9 cellular contexts compared by ENCODE assay signal in the genomic region with DNA sequence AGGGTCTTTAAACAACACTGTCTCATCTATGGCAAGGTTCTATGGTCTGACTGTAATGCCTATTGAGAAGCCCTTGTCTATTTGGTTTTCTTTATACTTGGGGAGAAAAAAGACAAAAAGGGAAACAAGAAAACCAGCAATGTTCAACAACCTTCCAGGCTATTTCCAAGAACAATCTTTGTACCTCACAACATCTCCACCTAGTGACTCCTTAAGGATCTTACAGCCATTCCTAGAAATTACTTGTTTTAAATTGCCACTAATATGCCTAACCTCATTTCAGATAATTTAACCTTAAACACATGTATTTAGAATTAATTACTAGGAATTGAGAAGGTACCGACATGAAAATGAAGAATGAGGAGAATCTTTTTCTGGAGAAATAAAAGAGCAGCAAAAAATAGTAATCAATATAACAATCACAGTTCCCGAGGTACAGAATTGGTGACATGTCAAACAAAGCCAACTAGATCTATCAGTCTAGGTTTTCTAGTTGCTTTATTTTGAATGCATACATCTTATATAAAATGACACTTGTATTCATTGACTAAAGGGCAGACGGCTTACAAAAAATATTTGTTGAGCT. TPM values are rescaled to one million over a fixed set of nuclear protein-coding genes. Genes with fewer than 3 reads are reported as not detected.
DNase-seq lines count a peak whose midpoint lies in the region; ATAC-seq and TF ChIP-seq lines count a peak whose summit lies in the region.
"Had no signal": no experiment of that assay in that cellular context is flagged by ENCODE, and none has a peak within 500 bp of the region (broad histone marks: within the 10 kb centered on the region; RNA-seq: fewer than 3 reads in every experiment).

No MANE protein-coding gene starts in this region.

- no peak for ATAC-seq in esophagus mucosa
- ATAC-seq in naive thymus-derived CD4-positive, alpha-beta T cell, result no peak

- no peaks in the 10 kb centered on the region for H3K36me3 ChIP-seq in uterus
- no peaks in the 10 kb centered on the region for H3K36me3 ChIP-seq in naive thymus-derived CD4-positive, alpha-beta T cell (ENCODE audit: control insufficient read depth in 2 of 3, insufficient read depth in 3 of 3, low read length in 3 of 3)

- H3K36me3 Mint-ChIP-seq in endothelial cell (ENCODE audit: low read depth, unreplicated experiment) (no peaks in the 10 kb centered on the region), osteocyte (ENCODE audit: unreplicated experiment) (no peaks in the 10 kb centered on the region)
- peaks cover 0 to 4% (median 0%) of the 10 kb centered on the region in 5 donors for H3K36me3 Mint-ChIP-seq in naive thymus-derived CD4-positive, alpha-beta T cell

- H3K4me1 ChIP-seq in uterus, result no peaks in the 10 kb centered on the region
- H3K4me1 ChIP-seq in naive thymus-derived CD4-positive, alpha-beta T cell (ENCODE audit: control insufficient read depth in 2 of 2, insufficient read depth in 2 of 2, low read length in 2 of 2), result no peaks in the 10 kb centered on the region

- H3K4me3 ChIP-seq in uterus, result no peak overlapping the region
- no peak overlapping the region for H3K4me3 ChIP-seq in naive thymus-derived CD4-positive, alpha-beta T cell (ENCODE audit: low read length)

- no peak overlapping the region for H3K4me3 Mint-ChIP-seq in endothelial cell (ENCODE audit: unreplicated experiment)
- H3K4me3 Mint-ChIP-seq in osteocyte (ENCODE audit: unreplicated experiment), result no peak overlapping the region
- no peak overlapping the region for H3K4me3 Mint-ChIP-seq in naive thymus-derived CD4-positive, alpha-beta T cell

- H3K27ac Mint-ChIP-seq in endothelial cell (ENCODE audit: unreplicated experiment) (no peak overlapping the region), osteocyte (ENCODE audit: unreplicated experiment) (no peak overlapping the region)
- no peak overlapping the region for H3K27ac Mint-ChIP-seq in naive thymus-derived CD4-positive, alpha-beta T cell

- TF ChIP-seq POLR2A in uterus (IDR thresholded peaks at IDR 0.05), result no peak

- H3K27me3 Mint-ChIP-seq in endothelial cell (ENCODE audit: unreplicated experiment) (no peaks in the 10 kb centered on the region), osteocyte (ENCODE audit: unreplicated experiment) (peaks cover 4% of the 10 kb centered on the region)
- H3K27me3 Mint-ChIP-seq in naive thymus-derived CD4-positive, alpha-beta T cell, result peaks cover 9 to 41% (median 30%) of the 10 kb centered on the region in 5 donors

- no peaks in the 10 kb centered on the region for H3K27me3 ChIP-seq in uterus
- no peaks in the 10 kb centered on the region for H3K27me3 ChIP-seq in naive thymus-derived CD4-positive, alpha-beta T cell (ENCODE audit: control insufficient read depth in 2 of 2, insufficient read depth in 2 of 2, low read length in 2 of 2)

- H3K9me3 ChIP-seq in uterus, result no peaks in the 10 kb centered on the region
- H3K9me3 ChIP-seq in naive thymus-derived CD4-positive, alpha-beta T cell (ENCODE audit: control insufficient read depth in 2 of 3, low read length in 3 of 3), result no peaks in the 10 kb centered on the region

- H3K9me3 Mint-ChIP-seq in endothelial cell (ENCODE audit: unreplicated experiment) (no peaks in the 10 kb centered on the region), osteocyte (ENCODE audit: unreplicated experiment) (no peaks in the 10 kb centered on the region)
- H3K9me3 Mint-ChIP-seq in naive thymus-derived CD4-positive, alpha-beta T cell, result peaks cover 0 to 10% (median 6%) of the 10 kb centered on the region in 11 donors

- intact Hi-C loops in uterus (cut with DNase I; ENCODE audit: low total_unique reads), result no loop called here
- intact Hi-C loops in naive thymus-derived CD4-positive, alpha-beta T cell (cut with micrococcal nuclease), result loop anchor here in 1 of 2 donors (10.0 kb wide), 1 partner anchor 145 kb away; no protein-coding TSS in a partner anchor

- no peaks in the 10 kb centered on the region for H3K4me1 Mint-ChIP-seq in endothelial cell (ENCODE audit: unreplicated experiment)
- H3K4me1 Mint-ChIP-seq in osteocyte (ENCODE audit: unreplicated experiment), result no peaks in the 10 kb centered on the region
- H3K4me1 Mint-ChIP-seq in naive thymus-derived CD4-positive, alpha-beta T cell, result no peaks in the 10 kb centered on the region

- CTCF ChIA-PET in naive thymus-derived CD4-positive, alpha-beta T cell (lab: Charles Lee), result no interaction called here

- POLR2A ChIA-PET in naive thymus-derived CD4-positive, alpha-beta T cell (lab: Charles Lee), result no interaction called here

- peak; percentile 21 for TF ChIP-seq CTCF in endothelial cell (IDR thresholded peaks at IDR 0.05; ENCODE audit: unreplicated experiment)
- TF ChIP-seq CTCF in osteocyte (IDR thresholded peaks at IDR 0.05), result peak; percentile 58
- TF ChIP-seq CTCF in uterus (IDR thresholded peaks at IDR 0.05), result peak in 1 of 4 experiments; percentile 7

- peak; percentile 66 for DNase-seq in GM03348 (ENCODE audit: low spot score)
- DNase-seq in NCI-H460 (ENCODE audit: extremely low read depth, low read depth), result peak; percentile 12
- DNase-seq in endothelial cell (ENCODE audit: low spot score), result no peak
- DNase-seq in osteocyte (ENCODE audit: extremely low spot score, unreplicated experiment), result no peak
- DNase-seq in NCI-H2107 (lab: John Stamatoyannopoulos, UW), result no peak
- no peak for DNase-seq in uterus
- no peak for DNase-seq in naive thymus-derived CD4-positive, alpha-beta T cell
- DNase-seq: cortex of kidney had no signal

- H3K27ac ChIP-seq in uterus, result no peak overlapping the region
- no peak overlapping the region for H3K27ac ChIP-seq in naive thymus-derived CD4-positive, alpha-beta T cell (ENCODE audit: low read depth, low read length)

RNA-seq across cellular contexts. Expression of a gene that starts 1.6 kb away (rescaled TPM):
- total RNA-seq in NCI-H460 (2014; rRNA removed; shearing (Covaris generic)), result not detected in 2 replicates
- 0.06 TPM in 1 of 2 replicates, not detected in the other for polyA plus RNA-seq in NCI-H460 (2014; cell fraction: nucleus; rRNA removed)
- total RNA-seq in endothelial cell (ENCODE audit: unreplicated experiment), result not detected
- not detected in 2 replicates for total RNA-seq in osteocyte
- total RNA-seq in esophagus mucosa, result not detected
- 1 to 10 TPM in 1 of 4 donors, not detected in 3; 1.1 TPM for total RNA-seq in uterus
- total RNA-seq in naive thymus-derived CD4-positive, alpha-beta T cell, result not detected
- not detected for polyA plus RNA-seq in naive thymus-derived CD4-positive, alpha-beta T cell

RNA-seq across cellular contexts. Expression of a gene that starts 35.7 kb away (rescaled TPM):
- 0.38 and 0.79 TPM in 2 replicates for total RNA-seq in NCI-H460 (2014; rRNA removed; shearing (Covaris generic))
- 0.06 and 0.18 TPM in 2 replicates for polyA plus RNA-seq in NCI-H460 (2014; cell fraction: nucleus; rRNA removed)
- total RNA-seq in endothelial cell (ENCODE audit: unreplicated experiment), result 0.64 TPM
- not detected in 2 replicates for total RNA-seq in osteocyte
- 0.76 TPM for total RNA-seq in esophagus mucosa
- total RNA-seq in uterus, result 1 to 10 TPM in 2 of 4 donors, not detected in 2; 1.1 to 3.8 TPM
- not detected for total RNA-seq in naive thymus-derived CD4-positive, alpha-beta T cell
- not detected for polyA plus RNA-seq in naive thymus-derived CD4-positive, alpha-beta T cell

Comparison
In these comparisons a context has a peak if more than half of its experiments do, and no peak if none do; other contexts are left out.
1. DNase-seq: peak in GM03348 (single experiment) and NCI-H460 (single experiment); none in endothelial cell (single experiment), osteocyte (single experiment), NCI-H2107 (single experiment), uterus (0 of 2) and naive thymus-derived CD4-positive, alpha-beta T cell (0 of 9).